ENCODE assay signal across 17 cellular contexts in the genomic region with DNA sequence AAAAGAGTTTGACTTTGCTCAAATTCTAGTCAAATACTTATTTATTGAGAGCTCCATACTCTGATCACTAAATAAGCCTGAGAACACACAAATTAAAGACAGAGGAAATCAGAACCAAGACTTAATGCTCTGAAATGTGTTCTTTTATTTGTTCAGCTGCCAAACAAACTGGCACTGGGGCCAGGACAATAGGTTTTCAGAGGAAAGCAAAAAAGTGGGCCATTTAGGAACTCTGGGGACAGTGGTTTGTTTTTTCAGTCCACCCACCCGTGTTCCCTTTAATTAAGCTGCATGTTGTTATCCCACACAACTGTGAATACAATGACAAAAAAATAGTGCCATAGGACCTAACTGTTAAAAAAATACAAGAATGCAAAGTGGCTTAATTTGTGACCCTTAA.
DNase-seq lines count a peak whose midpoint lies in the region; ATAC-seq and TF ChIP-seq lines count a peak whose summit lies in the region.
"Had no signal": no experiment of that assay in that cellular context is flagged by ENCODE, and none has a peak within 500 bp of the region (broad histone marks: within the 10 kb centered on the region; RNA-seq: fewer than 3 reads in every experiment).

No MANE protein-coding gene starts in this region.

- H3K27ac ChIP-seq in layer of hippocampus (ENCODE audit: low read depth, low read length) (peak overlapping the region; percentile 84), upper lobe of left lung (no peak overlapping the region)
- H3K27ac ChIP-seq: BLaER1 treated with 17β-estradiol and CSF1 and Interleukin-3, amounts not matched to agents 10 nM and 100 nM; colonic mucosa; epithelial cell of prostate; foreskin keratinocyte had no signal

- TF ChIP-seq POLR2A in upper lobe of left lung (IDR thresholded peaks at IDR 0.05) = no peak

- H3K27me3 ChIP-seq in adipocyte (replicated peaks; ENCODE audit: control insufficient read depth, insufficient read depth, low read length) = no peaks in the 10 kb centered on the region
- no peaks in the 10 kb centered on the region for H3K27me3 ChIP-seq in layer of hippocampus (ENCODE audit: control insufficient read depth, insufficient read depth, low read length)
- H3K27me3 ChIP-seq in skeletal muscle satellite cell (ENCODE audit: control insufficient read depth, insufficient read depth, low read length) = no peaks in the 10 kb centered on the region
- H3K27me3 ChIP-seq in upper lobe of left lung = no peaks in the 10 kb centered on the region
- no peaks in the 10 kb centered on the region for H3K27me3 ChIP-seq in H7 (ENCODE audit: control insufficient read depth, insufficient read depth, low read length)
- H3K27me3 ChIP-seq: BLaER1 treated with 17β-estradiol and CSF1 and Interleukin-3, amounts not matched to agents 10 nM and 100 nM; colonic mucosa; foreskin keratinocyte had no signal

- TF ChIP-seq CTCF in upper lobe of left lung (IDR thresholded peaks at IDR 0.05) = no peak

- DNase-seq in NCI-H1436 (lab: John Stamatoyannopoulos, UW) (peak; percentile 30), NCI-H1436 treated with DMSO at 0.1 percent for 48 hours (lab: John Stamatoyannopoulos, UW) (no peak), adipocyte (ENCODE audit: low read depth) (peak; percentile 11), upper lobe of left lung (no peak), H7 (no peak)
- DNase-seq in activated CD4-positive, alpha-beta T cell treated with anti-CD3 and anti-CD28 coated beads, Interleukin-2, amount 50 U/mL, for 48 hours = no peak
- DNase-seq: activated B cell treated with CpG ODN at 0.5 μM for 24 hours; colonic mucosa; foreskin keratinocyte; naive thymus-derived CD8-positive, alpha-beta T cell; NCI-H2107; NCI-H526 treated with DMSO at 0.1 percent for 48 hours had no signal

- no peak for TF ChIP-seq EP300 in upper lobe of left lung (IDR thresholded peaks at IDR 0.05)

- H3K9ac ChIP-seq in adipocyte (ENCODE audit: low read length) (no peak overlapping the region), skeletal muscle satellite cell (ENCODE audit: low read depth, low read length) (no peak overlapping the region)
- H3K9ac ChIP-seq: BLaER1 treated with 17β-estradiol and CSF1 and Interleukin-3, amounts not matched to agents 10 nM and 100 nM had no signal

- 72 to 80% methylated on average over 1 of the region's 1 CpG for WGBS in upper lobe of left lung, 2 donors

- H3K4me2 ChIP-seq in skeletal muscle satellite cell (ENCODE audit: low read length) = peak overlapping the region; percentile 25
- H3K4me2 ChIP-seq: BLaER1 treated with 17β-estradiol and CSF1 and Interleukin-3, amounts not matched to agents 10 nM and 100 nM had no signal

- peaks cover 12% of the 10 kb centered on the region for H3K36me3 ChIP-seq in adipocyte (ENCODE audit: control insufficient read depth, insufficient read depth, low read length, severe bottlenecking)
- peaks cover 34% of the 10 kb centered on the region for H3K36me3 ChIP-seq in skeletal muscle satellite cell (ENCODE audit: insufficient read depth, low read length)
- peaks cover 5 to 39% (median 21%) of the 10 kb centered on the region in 4 donors for H3K36me3 ChIP-seq in upper lobe of left lung
- peaks cover 31% of the 10 kb centered on the region for H3K36me3 ChIP-seq in H7 (replicated peaks; ENCODE audit: control insufficient read depth, insufficient read depth, low read length)
- H3K36me3 ChIP-seq: BLaER1 treated with 17β-estradiol and CSF1 and Interleukin-3, amounts not matched to agents 10 nM and 100 nM; colonic mucosa had no signal

- H3K4me1 ChIP-seq in adipocyte (ENCODE audit: control insufficient read depth, insufficient read depth, low read length) = peaks cover 6% of the 10 kb centered on the region
- H3K4me1 ChIP-seq in skeletal muscle satellite cell (ENCODE audit: control insufficient read depth, insufficient read depth, low read length) = peaks cover 18% of the 10 kb centered on the region
- no peaks in the 10 kb centered on the region for H3K4me1 ChIP-seq in upper lobe of left lung
- H3K4me1 ChIP-seq: BLaER1 treated with 17β-estradiol and CSF1 and Interleukin-3, amounts not matched to agents 10 nM and 100 nM; colonic mucosa; foreskin keratinocyte had no signal

- no peak overlapping the region for H3K4me3 ChIP-seq in adipocyte (ENCODE audit: low read length)
- H3K4me3 ChIP-seq in skeletal muscle satellite cell (ENCODE audit: low read length) = no peak overlapping the region
- no peak overlapping the region for H3K4me3 ChIP-seq in upper lobe of left lung
- no peak overlapping the region for H3K4me3 ChIP-seq in H7 (ENCODE audit: insufficient read depth, low read depth, low read length)
- H3K4me3 ChIP-seq: BLaER1 treated with 17β-estradiol and CSF1 and Interleukin-3, amounts not matched to agents 10 nM and 100 nM; colonic mucosa had no signal

- no peak for ATAC-seq in upper lobe of left lung (ENCODE audit: low FRiP score in 2 of 2)
- ATAC-seq: activated naive CD4-positive, alpha-beta T cell treated with anti-CD3 and anti-CD28 coated beads, Interleukin-2, amount 50 U/mL, for 72 hours; foreskin keratinocyte; naive thymus-derived CD8-positive, alpha-beta T cell had no signal

- H3K9me3 ChIP-seq in adipocyte (ENCODE audit: control insufficient read depth, low read length) = no peaks in the 10 kb centered on the region
- H3K9me3 ChIP-seq in skeletal muscle satellite cell (replicated peaks; ENCODE audit: low read length) = no peaks in the 10 kb centered on the region
- H3K9me3 ChIP-seq in upper lobe of left lung = no peaks in the 10 kb centered on the region
- H3K9me3 ChIP-seq: colonic mucosa had no signal

Comparison
In these comparisons a context has a peak if more than half of its experiments do, and no peak if none do; other contexts are left out.
1. DNase-seq: peak in NCI-H1436 (single experiment) and adipocyte (single experiment); none in NCI-H1436 treated with DMSO at 0.1 percent for 48 hours (single experiment), activated CD4-positive, alpha-beta T cell treated with anti-CD3 and anti-CD28 coated beads, Interleukin-2, amount 50 U/mL, for 48 hours (0 of 2), upper lobe of left lung (0 of 2) and H7 (single experiment).